1 cellular context compared by ENCODE assay signal in the genomic region with DNA sequence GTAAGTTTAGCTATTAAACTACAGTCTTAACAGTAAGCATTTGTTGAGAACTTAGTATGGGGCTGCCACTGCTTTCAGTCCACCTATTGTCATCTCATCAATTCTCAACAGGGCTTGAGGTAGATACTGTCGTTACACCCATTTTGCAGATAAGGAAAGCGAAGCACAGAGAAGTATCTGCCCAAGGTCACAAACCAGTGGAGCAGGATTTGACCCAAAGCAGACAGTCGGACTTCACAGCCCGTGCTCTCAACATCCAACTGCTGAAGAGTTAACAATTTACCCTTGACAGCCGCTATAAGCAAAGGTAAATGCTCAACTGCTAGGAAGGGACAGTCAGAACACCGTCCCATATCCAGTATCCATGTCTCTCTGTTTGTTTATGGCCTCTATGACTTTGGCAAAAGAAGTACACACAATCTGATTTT.
A peak's percentile ranks its signal among the peaks of the same experiment; 100 is the strongest.
TF ChIP-seq lines count a peak whose summit lies in the region.

No MANE protein-coding gene starts in this region.

TF ChIP-seq in HepG2, 621 proteins besides CTCF, POLR2A, EP300 and RAD21 (continued from another document and continues in another):
- TF ChIP-seq, protein P1, sequence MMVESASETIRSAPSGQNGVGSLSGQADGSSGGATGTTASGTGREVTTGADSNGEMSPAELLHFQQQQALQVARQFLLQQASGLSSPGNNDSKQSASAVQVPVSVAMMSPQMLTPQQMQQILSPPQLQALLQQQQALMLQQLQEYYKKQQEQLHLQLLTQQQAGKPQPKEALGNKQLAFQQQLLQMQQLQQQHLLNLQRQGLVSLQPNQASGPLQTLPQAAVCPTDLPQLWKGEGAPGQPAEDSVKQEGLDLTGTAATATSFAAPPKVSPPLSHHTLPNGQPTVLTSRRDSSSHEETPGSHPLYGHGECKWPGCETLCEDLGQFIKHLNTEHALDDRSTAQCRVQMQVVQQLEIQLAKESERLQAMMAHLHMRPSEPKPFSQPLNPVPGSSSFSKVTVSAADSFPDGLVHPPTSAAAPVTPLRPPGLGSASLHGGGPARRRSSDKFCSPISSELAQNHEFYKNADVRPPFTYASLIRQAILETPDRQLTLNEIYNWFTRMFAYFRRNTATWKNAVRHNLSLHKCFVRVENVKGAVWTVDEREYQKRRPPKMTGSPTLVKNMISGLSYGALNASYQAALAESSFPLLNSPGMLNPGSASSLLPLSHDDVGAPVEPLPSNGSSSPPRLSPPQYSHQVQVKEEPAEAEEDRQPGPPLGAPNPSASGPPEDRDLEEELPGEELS (CRISPR knock-in tag; IDR thresholded peaks at IDR 0.05) = no peak
- TF ChIP-seq ZNF317 (CRISPR knock-in tag; IDR thresholded peaks at IDR 0.05) (0 out of 2 replicates have a peak, but pooled peaks have one; percentile 47), ZSCAN22 (CRISPR knock-in tag; IDR thresholded peaks at IDR 0.05) (no peak), ZBTB14 (CRISPR knock-in tag; IDR thresholded peaks at IDR 0.05) (no peak), FOXA3 (CRISPR knock-in tag; IDR thresholded peaks at IDR 0.05) (0 out of 2 replicates have a peak, but pooled peaks have one; percentile 3), MLXIP (CRISPR knock-in tag; IDR thresholded peaks at IDR 0.05; ENCODE audit: borderline replicate concordance) (no peak), POGK (CRISPR knock-in tag; conservative IDR thresholded peaks at IDR 0.05) (no peak), HDAC1 (CRISPR knock-in tag; IDR thresholded peaks at IDR 0.05) (peak; percentile 23; the same call in 1 of the 2 replicates), ZNF136 (CRISPR knock-in tag; IDR thresholded peaks at IDR 0.05; ENCODE audit: low read depth) (no peak), ZNF431 (CRISPR knock-in tag; IDR thresholded peaks at IDR 0.05; ENCODE audit: borderline replicate concordance, low read depth) (no peak), ZNF318 (CRISPR knock-in tag; IDR thresholded peaks at IDR 0.05) (no peak), SIX1 (CRISPR knock-in tag; IDR thresholded peaks at IDR 0.05; ENCODE audit: borderline replicate concordance) (no peak), ZNF510 (CRISPR knock-in tag; IDR thresholded peaks at IDR 0.05; ENCODE audit: low read depth) (no peak), NFRKB (IDR thresholded peaks at IDR 0.05) (no peak), JARID2 (CRISPR knock-in tag; IDR thresholded peaks at IDR 0.05; ENCODE audit: insufficient replicate concordance) (no peak), MAFF (IDR thresholded peaks at IDR 0.05; ENCODE audit: low read depth, low read length) (no peak), ATRX (CRISPR knock-in tag; IDR thresholded peaks at IDR 0.05; ENCODE audit: borderline replicate concordance) (no peak), REPIN1 (CRISPR knock-in tag; IDR thresholded peaks at IDR 0.05; ENCODE audit: borderline replicate concordance, low read depth) (no peak), ZMYM2 (CRISPR knock-in tag; IDR thresholded peaks at IDR 0.05) (peak; percentile 95), HOMEZ (CRISPR knock-in tag; IDR thresholded peaks at IDR 0.05; ENCODE audit: low read depth) (no peak; the same call in 1 of the 2 replicates), ZNF558 (CRISPR knock-in tag; IDR thresholded peaks at IDR 0.05; ENCODE audit: borderline replicate concordance) (no peak)
- TF ChIP-seq, protein P2, sequence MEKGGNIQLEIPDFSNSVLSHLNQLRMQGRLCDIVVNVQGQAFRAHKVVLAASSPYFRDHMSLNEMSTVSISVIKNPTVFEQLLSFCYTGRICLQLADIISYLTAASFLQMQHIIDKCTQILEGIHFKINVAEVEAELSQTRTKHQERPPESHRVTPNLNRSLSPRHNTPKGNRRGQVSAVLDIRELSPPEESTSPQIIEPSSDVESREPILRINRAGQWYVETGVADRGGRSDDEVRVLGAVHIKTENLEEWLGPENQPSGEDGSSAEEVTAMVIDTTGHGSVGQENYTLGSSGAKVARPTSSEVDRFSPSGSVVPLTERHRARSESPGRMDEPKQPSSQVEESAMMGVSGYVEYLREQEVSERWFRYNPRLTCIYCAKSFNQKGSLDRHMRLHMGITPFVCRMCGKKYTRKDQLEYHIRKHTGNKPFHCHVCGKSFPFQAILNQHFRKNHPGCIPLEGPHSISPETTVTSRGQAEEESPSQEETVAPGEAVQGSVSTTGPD (CRISPR knock-in tag; IDR thresholded peaks at IDR 0.05) = 0 out of 2 replicates have a peak, but pooled peaks have one; percentile 30
- TF ChIP-seq, protein P3, sequence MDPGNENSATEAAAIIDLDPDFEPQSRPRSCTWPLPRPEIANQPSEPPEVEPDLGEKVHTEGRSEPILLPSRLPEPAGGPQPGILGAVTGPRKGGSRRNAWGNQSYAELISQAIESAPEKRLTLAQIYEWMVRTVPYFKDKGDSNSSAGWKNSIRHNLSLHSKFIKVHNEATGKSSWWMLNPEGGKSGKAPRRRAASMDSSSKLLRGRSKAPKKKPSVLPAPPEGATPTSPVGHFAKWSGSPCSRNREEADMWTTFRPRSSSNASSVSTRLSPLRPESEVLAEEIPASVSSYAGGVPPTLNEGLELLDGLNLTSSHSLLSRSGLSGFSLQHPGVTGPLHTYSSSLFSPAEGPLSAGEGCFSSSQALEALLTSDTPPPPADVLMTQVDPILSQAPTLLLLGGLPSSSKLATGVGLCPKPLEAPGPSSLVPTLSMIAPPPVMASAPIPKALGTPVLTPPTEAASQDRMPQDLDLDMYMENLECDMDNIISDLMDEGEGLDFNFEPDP (CRISPR knock-in tag; conservative IDR thresholded peaks at IDR 0.05) = no peak
- TF ChIP-seq, protein P4, sequence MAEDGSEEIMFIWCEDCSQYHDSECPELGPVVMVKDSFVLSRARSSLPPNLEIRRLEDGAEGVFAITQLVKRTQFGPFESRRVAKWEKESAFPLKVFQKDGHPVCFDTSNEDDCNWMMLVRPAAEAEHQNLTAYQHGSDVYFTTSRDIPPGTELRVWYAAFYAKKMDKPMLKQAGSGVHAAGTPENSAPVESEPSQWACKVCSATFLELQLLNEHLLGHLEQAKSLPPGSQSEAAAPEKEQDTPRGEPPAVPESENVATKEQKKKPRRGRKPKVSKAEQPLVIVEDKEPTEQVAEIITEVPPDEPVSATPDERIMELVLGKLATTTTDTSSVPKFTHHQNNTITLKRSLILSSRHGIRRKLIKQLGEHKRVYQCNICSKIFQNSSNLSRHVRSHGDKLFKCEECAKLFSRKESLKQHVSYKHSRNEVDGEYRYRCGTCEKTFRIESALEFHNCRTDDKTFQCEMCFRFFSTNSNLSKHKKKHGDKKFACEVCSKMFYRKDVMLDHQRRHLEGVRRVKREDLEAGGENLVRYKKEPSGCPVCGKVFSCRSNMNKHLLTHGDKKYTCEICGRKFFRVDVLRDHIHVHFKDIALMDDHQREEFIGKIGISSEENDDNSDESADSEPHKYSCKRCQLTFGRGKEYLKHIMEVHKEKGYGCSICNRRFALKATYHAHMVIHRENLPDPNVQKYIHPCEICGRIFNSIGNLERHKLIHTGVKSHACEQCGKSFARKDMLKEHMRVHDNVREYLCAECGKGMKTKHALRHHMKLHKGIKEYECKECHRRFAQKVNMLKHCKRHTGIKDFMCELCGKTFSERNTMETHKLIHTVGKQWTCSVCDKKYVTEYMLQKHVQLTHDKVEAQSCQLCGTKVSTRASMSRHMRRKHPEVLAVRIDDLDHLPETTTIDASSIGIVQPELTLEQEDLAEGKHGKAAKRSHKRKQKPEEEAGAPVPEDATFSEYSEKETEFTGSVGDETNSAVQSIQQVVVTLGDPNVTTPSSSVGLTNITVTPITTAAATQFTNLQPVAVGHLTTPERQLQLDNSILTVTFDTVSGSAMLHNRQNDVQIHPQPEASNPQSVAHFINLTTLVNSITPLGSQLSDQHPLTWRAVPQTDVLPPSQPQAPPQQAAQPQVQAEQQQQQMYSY (CRISPR knock-in tag; IDR thresholded peaks at IDR 0.05) = no peak
